ENCODE assay signal across 8 cellular contexts in the genomic region with DNA sequence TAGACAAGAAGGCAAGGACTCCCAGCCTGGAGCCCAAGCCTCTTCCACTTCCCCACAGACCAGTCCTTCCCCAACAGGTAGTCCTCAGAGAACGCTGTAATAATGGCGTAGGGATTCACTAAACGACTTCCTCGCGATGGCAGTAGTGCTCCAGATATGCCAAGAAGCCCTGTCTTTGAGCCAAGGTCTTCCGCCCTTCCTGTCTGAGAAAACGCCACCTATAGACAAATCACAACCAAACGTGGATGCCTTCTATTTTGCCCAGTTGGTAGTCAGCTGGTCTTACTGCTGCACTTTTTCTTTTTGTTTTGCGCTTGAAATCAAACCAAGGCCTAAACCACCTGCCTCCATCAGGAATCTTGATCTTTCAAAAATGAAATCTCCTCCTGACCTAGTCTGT.
DNase-seq lines count a peak whose midpoint lies in the region; ATAC-seq and TF ChIP-seq lines count a peak whose summit lies in the region.

No MANE protein-coding gene starts in this region.

- no peaks in the 10 kb centered on the region for H3K9me3 ChIP-seq in skeletal muscle satellite cell (replicated peaks; ENCODE audit: low read length)

- H3K27me3 ChIP-seq in skeletal muscle satellite cell (ENCODE audit: control insufficient read depth, insufficient read depth, low read length) (no peaks in the 10 kb centered on the region), foreskin keratinocyte (no peaks in the 10 kb centered on the region)

- H3K9ac ChIP-seq in skeletal muscle satellite cell (ENCODE audit: low read depth, low read length), result peak overlapping the region; percentile 72

- peak; percentile 48 for DNase-seq in stimulated activated CD8-positive, alpha-beta memory T cell treated with anti-CD3 and anti-CD28 coated beads, Interleukin-12 subunit alpha, Interleukin-12 subunit beta, amount 100 ng/mL, for 4 hours (ENCODE audit: low read depth)
- DNase-seq in stimulated activated CD8-positive, alpha-beta memory T cell treated with anti-CD3 and anti-CD28 coated beads, Interleukin-4, amount 100 ng/mL, for 48 hours, result no peak
- DNase-seq in NCI-H187 (lab: John Stamatoyannopoulos, UW) (peak; percentile 59 to 86), caudate nucleus (lab: John Stamatoyannopoulos, UW) (peak in 25 of 61 donors; percentile 17 to 89 (median 59)), MV-4-11 (lab: John Stamatoyannopoulos, UW) (no peak), foreskin keratinocyte (no peak)

- peak overlapping the region; percentile 84 for H3K4me2 ChIP-seq in skeletal muscle satellite cell (ENCODE audit: low read length)

- ATAC-seq in HG03139 (IDR thresholded peaks at IDR 0.05; ENCODE audit: unreplicated experiment) (no peak), foreskin keratinocyte (no peak)

- TF ChIP-seq CTCF in foreskin keratinocyte (conservative IDR thresholded peaks at IDR 0.05), result no peak

- H3K4me1 ChIP-seq in skeletal muscle satellite cell (ENCODE audit: control insufficient read depth, insufficient read depth, low read length) (no peaks in the 10 kb centered on the region), foreskin keratinocyte (no peaks in the 10 kb centered on the region)

- no peaks in the 10 kb centered on the region for H3K36me3 ChIP-seq in skeletal muscle satellite cell (ENCODE audit: insufficient read depth, low read length)

- H3K27ac ChIP-seq in caudate nucleus (ENCODE audit: low read depth, low read length), result peak overlapping the region; percentile 96
- H3K27ac ChIP-seq in foreskin keratinocyte, result no peak overlapping the region

- H3K4me3 ChIP-seq in skeletal muscle satellite cell (ENCODE audit: low read length), result peak overlapping the region; percentile 75

Comparison
In these comparisons a context has a peak if more than half of its experiments do, and no peak if none do; other contexts are left out.
1. DNase-seq: peak in stimulated activated CD8-positive, alpha-beta memory T cell treated with anti-CD3 and anti-CD28 coated beads, Interleukin-12 subunit alpha, Interleukin-12 subunit beta, amount 100 ng/mL, for 4 hours (single experiment) and NCI-H187 (2 of 2); none in stimulated activated CD8-positive, alpha-beta memory T cell treated with anti-CD3 and anti-CD28 coated beads, Interleukin-4, amount 100 ng/mL, for 48 hours (single experiment), MV-4-11 (single experiment) and foreskin keratinocyte (0 of 2).